In genomic region chr5:144549580-144549979, GRCh38 we compare ENCODE assay signal across 2 cellular contexts.
TF ChIP-seq lines count a peak whose summit lies in the region.

No MANE protein-coding gene starts in this region.

TF ChIP-seq in HepG2, 621 proteins besides CTCF, POLR2A, EP300 and RAD21 (continued from another document and continues in another):
- no peak for TF ChIP-seq HIC2 (CRISPR knock-in tag; IDR thresholded peaks at IDR 0.05; ENCODE audit: low read depth)
- no peak for TF ChIP-seq CBX5 (CRISPR knock-in tag; IDR thresholded peaks at IDR 0.05; ENCODE audit: borderline replicate concordance)
- no peak for TF ChIP-seq MTF1 (CRISPR knock-in tag; IDR thresholded peaks at IDR 0.05)
- TF ChIP-seq NFKB2 (CRISPR knock-in tag; IDR thresholded peaks at IDR 0.05; ENCODE audit: borderline replicate concordance) = no peak
- TF ChIP-seq HMG20B (CRISPR knock-in tag; conservative IDR thresholded peaks at IDR 0.05) = no peak
- no peak for TF ChIP-seq PREB (CRISPR knock-in tag; IDR thresholded peaks at IDR 0.05)
- TF ChIP-seq ZNF746 (CRISPR knock-in tag; IDR thresholded peaks at IDR 0.05) = no peak
- no peak for TF ChIP-seq ZNF142 (CRISPR knock-in tag; IDR thresholded peaks at IDR 0.05)
- no peak for TF ChIP-seq SPEN (CRISPR knock-in tag; IDR thresholded peaks at IDR 0.05; ENCODE audit: low read depth)

TF ChIP-seq in SK-N-SH treated with all-trans-retinoic acid at 6 μM for 48 hours, 23 proteins besides CTCF, POLR2A, EP300 and RAD21 (continued from another document):
- TF ChIP-seq PATZ1 (CRISPR knock-in tag; IDR thresholded peaks at IDR 0.05; ENCODE audit: borderline replicate concordance) = no peak
- no peak for TF ChIP-seq CREB5 (CRISPR knock-in tag; IDR thresholded peaks at IDR 0.05; ENCODE audit: low read depth)
- TF ChIP-seq ZFP3 (CRISPR knock-in tag; IDR thresholded peaks at IDR 0.05) = no peak
- no peak for TF ChIP-seq GLIS3 (CRISPR knock-in tag; IDR thresholded peaks at IDR 0.05)
- TF ChIP-seq TOX (CRISPR knock-in tag; IDR thresholded peaks at IDR 0.05; ENCODE audit: borderline replicate concordance) = no peak
- TF ChIP-seq PPARA (CRISPR knock-in tag; IDR thresholded peaks at IDR 0.05; ENCODE audit: borderline replicate concordance) = no peak
- TF ChIP-seq ZNF70 (CRISPR knock-in tag; IDR thresholded peaks at IDR 0.05) = no peak
- TF ChIP-seq TCF4 (CRISPR knock-in tag; IDR thresholded peaks at IDR 0.05; ENCODE audit: borderline replicate concordance) = no peak
- TF ChIP-seq CSRNP3 (CRISPR knock-in tag; IDR thresholded peaks at IDR 0.05) = no peak
- no peak for TF ChIP-seq BACH2 (CRISPR knock-in tag; IDR thresholded peaks at IDR 0.05; ENCODE audit: borderline replicate concordance)
- TF ChIP-seq ESRRG (CRISPR knock-in tag; IDR thresholded peaks at IDR 0.05) = no peak
